In the genomic region with DNA sequence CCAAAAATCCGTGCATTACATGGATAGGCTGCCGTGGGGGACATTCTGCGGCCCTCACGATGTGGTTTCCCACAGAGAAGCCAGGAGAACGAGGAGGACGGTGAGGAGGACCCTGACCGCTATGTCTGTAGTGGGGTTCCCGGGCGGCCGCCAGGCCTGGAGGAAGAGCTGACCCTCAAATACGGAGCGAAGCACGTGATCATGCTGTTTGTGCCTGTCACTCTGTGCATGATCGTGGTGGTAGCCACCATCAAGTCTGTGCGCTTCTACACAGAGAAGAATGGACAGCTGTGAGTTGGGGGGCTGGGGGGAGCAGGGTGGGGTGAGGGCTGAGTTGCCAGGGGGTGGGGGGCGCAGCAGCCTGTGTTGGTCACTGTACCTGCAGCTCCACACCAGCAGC, we compare ENCODE assay signal across 2 cellular contexts.
TF ChIP-seq lines count a peak whose summit lies in the region.

No MANE protein-coding gene starts in this region.

TF ChIP-seq in liver, 16 proteins besides CTCF, POLR2A, EP300 and RAD21:
- TF ChIP-seq RXRA (IDR thresholded peaks at IDR 0.05): no peak
- TF ChIP-seq SP1 (IDR thresholded peaks at IDR 0.05): no peak
- TF ChIP-seq JUND (IDR thresholded peaks at IDR 0.05): no peak
- no peak for TF ChIP-seq HNF4A (conservative IDR thresholded peaks at IDR 0.05)
- TF ChIP-seq, protein P1, sequence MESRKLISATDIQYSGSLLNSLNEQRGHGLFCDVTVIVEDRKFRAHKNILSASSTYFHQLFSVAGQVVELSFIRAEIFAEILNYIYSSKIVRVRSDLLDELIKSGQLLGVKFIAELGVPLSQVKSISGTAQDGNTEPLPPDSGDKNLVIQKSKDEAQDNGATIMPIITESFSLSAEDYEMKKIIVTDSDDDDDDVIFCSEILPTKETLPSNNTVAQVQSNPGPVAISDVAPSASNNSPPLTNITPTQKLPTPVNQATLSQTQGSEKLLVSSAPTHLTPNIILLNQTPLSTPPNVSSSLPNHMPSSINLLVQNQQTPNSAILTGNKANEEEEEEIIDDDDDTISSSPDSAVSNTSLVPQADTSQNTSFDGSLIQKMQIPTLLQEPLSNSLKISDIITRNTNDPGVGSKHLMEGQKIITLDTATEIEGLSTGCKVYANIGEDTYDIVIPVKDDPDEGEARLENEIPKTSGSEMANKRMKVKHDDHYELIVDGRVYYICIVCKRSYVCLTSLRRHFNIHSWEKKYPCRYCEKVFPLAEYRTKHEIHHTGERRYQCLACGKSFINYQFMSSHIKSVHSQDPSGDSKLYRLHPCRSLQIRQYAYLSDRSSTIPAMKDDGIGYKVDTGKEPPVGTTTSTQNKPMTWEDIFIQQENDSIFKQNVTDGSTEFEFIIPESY (IDR thresholded peaks at IDR 0.05): no peak
- TF ChIP-seq EGR1 (IDR thresholded peaks at IDR 0.05; ENCODE audit: low read depth in 2 of 2): no peak
- no peak for TF ChIP-seq FOXA2 (IDR thresholded peaks at IDR 0.05)
- TF ChIP-seq, protein P2, sequence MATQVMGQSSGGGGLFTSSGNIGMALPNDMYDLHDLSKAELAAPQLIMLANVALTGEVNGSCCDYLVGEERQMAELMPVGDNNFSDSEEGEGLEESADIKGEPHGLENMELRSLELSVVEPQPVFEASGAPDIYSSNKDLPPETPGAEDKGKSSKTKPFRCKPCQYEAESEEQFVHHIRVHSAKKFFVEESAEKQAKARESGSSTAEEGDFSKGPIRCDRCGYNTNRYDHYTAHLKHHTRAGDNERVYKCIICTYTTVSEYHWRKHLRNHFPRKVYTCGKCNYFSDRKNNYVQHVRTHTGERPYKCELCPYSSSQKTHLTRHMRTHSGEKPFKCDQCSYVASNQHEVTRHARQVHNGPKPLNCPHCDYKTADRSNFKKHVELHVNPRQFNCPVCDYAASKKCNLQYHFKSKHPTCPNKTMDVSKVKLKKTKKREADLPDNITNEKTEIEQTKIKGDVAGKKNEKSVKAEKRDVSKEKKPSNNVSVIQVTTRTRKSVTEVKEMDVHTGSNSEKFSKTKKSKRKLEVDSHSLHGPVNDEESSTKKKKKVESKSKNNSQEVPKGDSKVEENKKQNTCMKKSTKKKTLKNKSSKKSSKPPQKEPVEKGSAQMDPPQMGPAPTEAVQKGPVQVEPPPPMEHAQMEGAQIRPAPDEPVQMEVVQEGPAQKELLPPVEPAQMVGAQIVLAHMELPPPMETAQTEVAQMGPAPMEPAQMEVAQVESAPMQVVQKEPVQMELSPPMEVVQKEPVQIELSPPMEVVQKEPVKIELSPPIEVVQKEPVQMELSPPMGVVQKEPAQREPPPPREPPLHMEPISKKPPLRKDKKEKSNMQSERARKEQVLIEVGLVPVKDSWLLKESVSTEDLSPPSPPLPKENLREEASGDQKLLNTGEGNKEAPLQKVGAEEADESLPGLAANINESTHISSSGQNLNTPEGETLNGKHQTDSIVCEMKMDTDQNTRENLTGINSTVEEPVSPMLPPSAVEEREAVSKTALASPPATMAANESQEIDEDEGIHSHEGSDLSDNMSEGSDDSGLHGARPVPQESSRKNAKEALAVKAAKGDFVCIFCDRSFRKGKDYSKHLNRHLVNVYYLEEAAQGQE (IDR thresholded peaks at IDR 0.05): no peak
- TF ChIP-seq GABPA (IDR thresholded peaks at IDR 0.05 in 1 of 2, conservative IDR thresholded peaks at IDR 0.05 in 1 of 2): no peak
- TF ChIP-seq YY1 (IDR thresholded peaks at IDR 0.05): no peak

TF ChIP-seq in HepG2, 621 proteins besides CTCF, POLR2A, EP300 and RAD21:
- TF ChIP-seq GATAD2A (CRISPR knock-in tag; IDR thresholded peaks at IDR 0.05) (no peak), ZNF451 (CRISPR knock-in tag; IDR thresholded peaks at IDR 0.05) (no peak), ZC3H4 (CRISPR knock-in tag; IDR thresholded peaks at IDR 0.05; ENCODE audit: borderline replicate concordance) (no peak), GPN1 (CRISPR knock-in tag; IDR thresholded peaks at IDR 0.05; ENCODE audit: borderline replicate concordance) (no peak), ZNF709 (CRISPR knock-in tag; IDR thresholded peaks at IDR 0.05) (no peak), ZSCAN31 (CRISPR knock-in tag; IDR thresholded peaks at IDR 0.05; ENCODE audit: low read depth) (no peak), ZNF550 (CRISPR knock-in tag; IDR thresholded peaks at IDR 0.05; ENCODE audit: borderline replicate concordance) (no peak), ZNF12 (CRISPR knock-in tag; IDR thresholded peaks at IDR 0.05) (no peak), ZFYVE20 (CRISPR knock-in tag; IDR thresholded peaks at IDR 0.05; ENCODE audit: borderline replicate concordance, low read depth) (no peak), ZFP90 (CRISPR knock-in tag; IDR thresholded peaks at IDR 0.05; ENCODE audit: borderline replicate concordance) (no peak), ZMYM3 (CRISPR knock-in tag; IDR thresholded peaks at IDR 0.05) (no peak), RFX5 (IDR thresholded peaks at IDR 0.05; ENCODE audit: low read depth, low read length) (no peak), ZNF720 (CRISPR knock-in tag; IDR thresholded peaks at IDR 0.05) (no peak), ZNF75D (CRISPR knock-in tag; IDR thresholded peaks at IDR 0.05; ENCODE audit: borderline replicate concordance) (no peak), IKZF1 (IDR thresholded peaks at IDR 0.05) (no peak), KLF16 (CRISPR knock-in tag; IDR thresholded peaks at IDR 0.05) (no peak)
- TF ChIP-seq, protein P2 (IDR thresholded peaks at IDR 0.05; ENCODE audit: borderline replicate concordance in 1 of 2, low read depth in 1 of 2, low read length in 2 of 2): no peak
- TF ChIP-seq, protein P3, sequence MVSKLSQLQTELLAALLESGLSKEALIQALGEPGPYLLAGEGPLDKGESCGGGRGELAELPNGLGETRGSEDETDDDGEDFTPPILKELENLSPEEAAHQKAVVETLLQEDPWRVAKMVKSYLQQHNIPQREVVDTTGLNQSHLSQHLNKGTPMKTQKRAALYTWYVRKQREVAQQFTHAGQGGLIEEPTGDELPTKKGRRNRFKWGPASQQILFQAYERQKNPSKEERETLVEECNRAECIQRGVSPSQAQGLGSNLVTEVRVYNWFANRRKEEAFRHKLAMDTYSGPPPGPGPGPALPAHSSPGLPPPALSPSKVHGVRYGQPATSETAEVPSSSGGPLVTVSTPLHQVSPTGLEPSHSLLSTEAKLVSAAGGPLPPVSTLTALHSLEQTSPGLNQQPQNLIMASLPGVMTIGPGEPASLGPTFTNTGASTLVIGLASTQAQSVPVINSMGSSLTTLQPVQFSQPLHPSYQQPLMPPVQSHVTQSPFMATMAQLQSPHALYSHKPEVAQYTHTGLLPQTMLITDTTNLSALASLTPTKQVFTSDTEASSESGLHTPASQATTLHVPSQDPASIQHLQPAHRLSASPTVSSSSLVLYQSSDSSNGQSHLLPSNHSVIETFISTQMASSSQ (IDR thresholded peaks at IDR 0.05; ENCODE audit: low read depth): no peak
- TF ChIP-seq, protein P3 (CRISPR knock-in tag; IDR thresholded peaks at IDR 0.05; ENCODE audit: borderline replicate concordance): no peak
